Comparison of ENCODE assay signal across 25 cellular contexts in genomic region chr9:3857673-3858072, GRCh38.
DNase-seq lines count a peak whose midpoint lies in the region; ATAC-seq and TF ChIP-seq lines count a peak whose summit lies in the region.
"Had no signal": no experiment of that assay in that cellular context is flagged by ENCODE, and none has a peak within 500 bp of the region (broad histone marks: within the 10 kb centered on the region; RNA-seq: fewer than 3 reads in every experiment).

No MANE protein-coding gene starts in this region.

- TF ChIP-seq CTCF in HFF-Myc (IDR thresholded peaks at IDR 0.05; ENCODE audit: low read depth, low read length, missing control alignments) (no peak), foreskin fibroblast (IDR thresholded peaks at IDR 0.05; ENCODE audit: low read depth, low read length) (no peak), psoas muscle (IDR thresholded peaks at IDR 0.05) (no peak)

- intact Hi-C loops in psoas muscle (cut with DNase I): no loop called here

- H3K4me3 ChIP-seq in HFF-Myc (replicated peaks; ENCODE audit: low read depth, low read length) (no peak overlapping the region), foreskin fibroblast (ENCODE audit: low read depth in 1 of 2, low read length in 2 of 2) (no peak overlapping the region), psoas muscle (no peak overlapping the region)
- H3K4me3 ChIP-seq: esophagus muscularis mucosa, HAP-1, hepatocyte, lower lobe of right lung, sigmoid colon had no signal

- no peaks in the 10 kb centered on the region for H3K4me1 ChIP-seq in psoas muscle
- H3K4me1 ChIP-seq: esophagus muscularis mucosa, lower lobe of right lung, sigmoid colon had no signal

- peaks cover 0 to 9% of the 10 kb centered on the region in 2 donors for H3K36me3 ChIP-seq in psoas muscle (ENCODE audit: insufficient read depth in 1 of 2, low read depth in 1 of 2)
- H3K36me3 ChIP-seq: HAP-1, lower lobe of right lung, sigmoid colon had no signal

- no peak overlapping the region for H3K27ac ChIP-seq in psoas muscle
- H3K27ac ChIP-seq: C4-2B, esophagus muscularis mucosa, hepatocyte, KMS-11, lower lobe of right lung, sigmoid colon had no signal

- H3K9me3 ChIP-seq in psoas muscle: no peaks in the 10 kb centered on the region
- H3K9me3 ChIP-seq: esophagus muscularis mucosa, HAP-1, lower lobe of right lung, sigmoid colon had no signal

- H3K27me3 ChIP-seq in psoas muscle (ENCODE audit: insufficient read depth in 3 of 3, low read length in 2 of 3): no peaks in the 10 kb centered on the region
- H3K27me3 ChIP-seq: esophagus muscularis mucosa, hepatocyte, sigmoid colon had no signal

- ATAC-seq in GM21619 (IDR thresholded peaks at IDR 0.05; ENCODE audit: unreplicated experiment): no peak
- ATAC-seq in HG03460 (IDR thresholded peaks at IDR 0.05; ENCODE audit: unreplicated experiment): no peak
- no peak for ATAC-seq in HG03439 (IDR thresholded peaks at IDR 0.05; ENCODE audit: unreplicated experiment)
- ATAC-seq in psoas muscle: no peak
- ATAC-seq: lower lobe of right lung; stimulated activated naive CD8-positive, alpha-beta T cell treated with anti-CD3 and anti-CD28 coated beads, Interleukin-15, amount 100 ng/mL, for 72 hours had no signal

- peak; percentile 13 for DNase-seq in A172 (ENCODE audit: low spot score)
- peak; percentile 40 for DNase-seq in HFF-Myc (ENCODE audit: extremely low read depth, low read depth)
- DNase-seq in amniotic epithelial cell (ENCODE audit: low read depth): peak; percentile 77
- peak; percentile 78 to 88 for DNase-seq in foreskin fibroblast
- no peak for DNase-seq in psoas muscle
- DNase-seq: 8988T; activated CD4-positive, alpha-beta T cell treated with anti-CD3 and anti-CD28 coated beads, Interleukin-2, amount 10 ng/mL, durations not matched to agents 24 days and 14 days; activated CD8-positive, alpha-beta memory T cell treated with anti-CD3 and anti-CD28 coated beads, Interleukin-2, amount 50 U/mL, for 4 hours; activated effector memory CD4-positive, alpha-beta T cell treated with Interleukin-2 at 50 U/mL for 16 hours; lower lobe of right lung; NCI-H1092 treated with DMSO at 0.1 percent for 48 hours; NCI-H2081 treated with DMSO at 0.1 percent for 48 hours; NCI-H526; SHP77; sigmoid colon; stimulated activated CD4-positive, alpha-beta T cell treated with anti-CD3 and anti-CD28 coated beads, Interleukin-1b, Interleukin-23, amount 100 ng/mL, for 48 hours; stimulated activated naive CD8-positive, alpha-beta T cell treated with anti-CD3 and anti-CD28 coated beads, Interleukin-15, amount 100 ng/mL, for 72 hours had no signal

- WGBS in psoas muscle, 3 donors: 86 to 90% (median 90%) methylated on average over 5 of the region's 5 CpGs

Comparison
In these comparisons a context has a peak if more than half of its experiments do, and no peak if none do; other contexts are left out.
1. DNase-seq: peak in A172 (single experiment), HFF-Myc (single experiment), amniotic epithelial cell (single experiment) and foreskin fibroblast (2 of 2); none in psoas muscle (0 of 2).